Comparison of ENCODE assay signal across 15 cellular contexts in genomic region chr15:60648928-60649679, GRCh38.
DNase-seq lines count a peak whose midpoint lies in the region; ATAC-seq, FAIRE-seq and TF ChIP-seq lines count a peak whose summit lies in the region.
"Had no signal": no experiment of that assay in that cellular context is flagged by ENCODE, and none has a peak within 500 bp of the region (broad histone marks: within the 10 kb centered on the region; RNA-seq: fewer than 3 reads in every experiment).

No MANE protein-coding gene starts in this region.

- H3K79me2 ChIP-seq in keratinocyte (ENCODE audit: control insufficient read depth, insufficient read depth, low read length) (no peaks in the 10 kb centered on the region), Karpas-422 (ENCODE audit: low read length) (no peaks in the 10 kb centered on the region)

- no peak for TF ChIP-seq CTCF in Peyer's patch (IDR thresholded peaks at IDR 0.05)
- no peak for TF ChIP-seq CTCF in keratinocyte (optimal IDR thresholded peaks at IDR 0.05 in 1 of 3, IDR thresholded peaks at IDR 0.05 in 1 of 3, conservative IDR thresholded peaks at IDR 0.05 in 1 of 3; ENCODE audit: extremely low read depth in 1 of 3, insufficient read depth in 2 of 3, low read length in 3 of 3)
- no peak for TF ChIP-seq CTCF in Caco-2 (IDR thresholded peaks at IDR 0.05; ENCODE audit: insufficient read depth in 1 of 2, low read depth in 1 of 2, low read length in 1 of 2, severe bottlenecking in 1 of 2, unreplicated experiment in 1 of 2)

- H3K27ac Mint-ChIP-seq in Caco-2 (ENCODE audit: unreplicated experiment): no peak overlapping the region
- H3K27ac Mint-ChIP-seq: progenitor cell of endocrine pancreas had no signal

- peaks cover 17 to 45% (median 35%) of the 10 kb centered on the region in 10 experiments for H3K4me1 ChIP-seq in BLaER1 treated with 17β-estradiol and CSF1 and Interleukin-3, amounts not matched to agents 10 nM and 100 nM
- H3K4me1 ChIP-seq in Peyer's patch: no peaks in the 10 kb centered on the region
- H3K4me1 ChIP-seq in keratinocyte (ENCODE audit: control insufficient read depth, extremely low read depth, insufficient read depth, low read length): peaks cover 27% of the 10 kb centered on the region
- H3K4me1 ChIP-seq in Caco-2: no peaks in the 10 kb centered on the region
- peaks cover 41% of the 10 kb centered on the region for H3K4me1 ChIP-seq in Karpas-422 (ENCODE audit: low read length)

- POLR2A ChIA-PET in Caco-2 (lab: Charles Lee): no interaction called here

- no peaks in the 10 kb centered on the region for H3K9me3 Mint-ChIP-seq in Caco-2 (ENCODE audit: unreplicated experiment)

- intact Hi-C loops in Caco-2 (cut with micrococcal nuclease; ENCODE audit: unreplicated experiment): no loop called here

- TF ChIP-seq POLR2A in GM12891 (IDR thresholded peaks at IDR 0.05; ENCODE audit: low read depth, low read length) (no peak), Peyer's patch (IDR thresholded peaks at IDR 0.05) (no peak)

- H3K4me3 Mint-ChIP-seq in Caco-2 (ENCODE audit: unreplicated experiment): no peak overlapping the region

- H3K27me3 Mint-ChIP-seq in Caco-2 (ENCODE audit: insufficient read depth, unreplicated experiment): peaks cover 16% of the 10 kb centered on the region

- H4K20me1 ChIP-seq in BLaER1 treated with 17β-estradiol and CSF1 and Interleukin-3, amounts not matched to agents 10 nM and 100 nM: no peaks in the 10 kb centered on the region
- H4K20me1 ChIP-seq in keratinocyte (ENCODE audit: control insufficient read depth, extremely low read depth, insufficient read depth, low read length) (no peaks in the 10 kb centered on the region), Karpas-422 (ENCODE audit: insufficient read depth, low read depth, low read length) (no peaks in the 10 kb centered on the region; the same call in 1 of the 2 replicates)

- H3K9me1 ChIP-seq in keratinocyte (ENCODE audit: control insufficient read depth, extremely low read depth, insufficient read depth, low read length): no peaks in the 10 kb centered on the region

- H2AFZ ChIP-seq in keratinocyte (ENCODE audit: control insufficient read depth, low read length) (no peak overlapping the region), Karpas-422 (ENCODE audit: low read length) (no peak overlapping the region)

- H3K9me2 ChIP-seq in Karpas-422 (replicated peaks; ENCODE audit: insufficient read depth, low read length): no peaks in the 10 kb centered on the region

- ATAC-seq in GM19023 (IDR thresholded peaks at IDR 0.05; ENCODE audit: unreplicated experiment): no peak
- ATAC-seq: HCT116 had no signal

- H3K36me3 Mint-ChIP-seq in Caco-2 (ENCODE audit: insufficient read depth, unreplicated experiment): no peaks in the 10 kb centered on the region

- H3K9me3 ChIP-seq in BLaER1 treated with 17β-estradiol and CSF1 and Interleukin-3, amounts not matched to agents 10 nM and 100 nM (replicated peaks in 1 of 11): no peaks in the 10 kb centered on the region
- H3K9me3 ChIP-seq in Peyer's patch (no peaks in the 10 kb centered on the region), keratinocyte (ENCODE audit: control insufficient read depth, low read depth, low read length) (no peaks in the 10 kb centered on the region), Caco-2 (no peaks in the 10 kb centered on the region), Karpas-422 (ENCODE audit: low read length) (no peaks in the 10 kb centered on the region)
- H3K9me3 ChIP-seq: BE2C had no signal

- CTCF ChIA-PET in Caco-2 (lab: Charles Lee): interaction anchor here (0.6 kb wide), 1 partner anchor 210 kb away, joined by 8 read pairs; no protein-coding TSS in a partner anchor

- no peak overlapping the region for H3K4me3 ChIP-seq in BLaER1 treated with 17β-estradiol and CSF1 and Interleukin-3, amounts not matched to agents 10 nM and 100 nM
- H3K4me3 ChIP-seq in Peyer's patch: no peak overlapping the region
- H3K4me3 ChIP-seq in keratinocyte (ENCODE audit: control insufficient read depth in 2 of 3, extremely low read depth in 1 of 3, insufficient read depth in 2 of 3, low read depth in 1 of 3, low read length in 3 of 3): no peak overlapping the region
- H3K4me3 ChIP-seq in Caco-2 (ENCODE audit: low read depth, low read length): no peak overlapping the region
- H3K4me3 ChIP-seq in Karpas-422 (ENCODE audit: low read length): no peak overlapping the region
- H3K4me3 ChIP-seq: cardiac muscle cell had no signal

- H3K27ac ChIP-seq in BLaER1 treated with 17β-estradiol and CSF1 and Interleukin-3, amounts not matched to agents 10 nM and 100 nM: no peak overlapping the region
- H3K27ac ChIP-seq in Peyer's patch: peak overlapping the region in 3 of 4 donors; percentile 23 to 65 (median 55)
- H3K27ac ChIP-seq in keratinocyte (ENCODE audit: control insufficient read depth, insufficient read depth, low read length): peak overlapping the region; percentile 16
- H3K27ac ChIP-seq in Karpas-422 (ENCODE audit: low read length): no peak overlapping the region
- H3K27ac ChIP-seq: cardiac muscle cell, epithelial cell of prostate had no signal

- no peaks in the 10 kb centered on the region for H3K36me3 ChIP-seq in BLaER1 treated with 17β-estradiol and CSF1 and Interleukin-3, amounts not matched to agents 10 nM and 100 nM
- H3K36me3 ChIP-seq in Peyer's patch (no peaks in the 10 kb centered on the region), keratinocyte (ENCODE audit: control insufficient read depth in 2 of 2, extremely low read depth in 1 of 2, insufficient read depth in 2 of 2, low read length in 2 of 2) (no peaks in the 10 kb centered on the region), Caco-2 (ENCODE audit: control insufficient read depth, insufficient read depth, low read length) (no peaks in the 10 kb centered on the region), Karpas-422 (ENCODE audit: insufficient read depth, low read length) (no peaks in the 10 kb centered on the region)
- H3K36me3 ChIP-seq: BE2C, cardiac muscle cell had no signal

- BruUV-seq in Caco-2 (replicated peaks; lab: Mats Ljungman, UMichigan): no TSS peak

- DNase-seq in GM12891 (ENCODE audit: insufficient read length, low spot score) (no peak), Peyer's patch (no peak), keratinocyte (ENCODE audit: low read depth, low spot score) (no peak), Caco-2 (no peak), Karpas-422 (no peak), COLO829 (ENCODE audit: low spot score) (no peak)
- DNase-seq: BE2C, NCI-H2081, T-helper 9 cell had no signal

- peaks cover 7% of the 10 kb centered on the region for H3K4me1 Mint-ChIP-seq in Caco-2 (ENCODE audit: low read depth, unreplicated experiment)

- H3K9ac ChIP-seq in BLaER1 treated with 17β-estradiol and CSF1 and Interleukin-3, amounts not matched to agents 10 nM and 100 nM: no peak overlapping the region
- H3K9ac ChIP-seq in keratinocyte (ENCODE audit: control insufficient read depth, extremely low read depth, insufficient read depth, low read length) (no peak overlapping the region), Karpas-422 (ENCODE audit: low read length) (no peak overlapping the region)

- H3K27me3 ChIP-seq in BLaER1 treated with 17β-estradiol and CSF1 and Interleukin-3, amounts not matched to agents 10 nM and 100 nM: no peaks in the 10 kb centered on the region
- H3K27me3 ChIP-seq in Peyer's patch: no peaks in the 10 kb centered on the region
- H3K27me3 ChIP-seq in keratinocyte (ENCODE audit: control insufficient read depth, extremely low read depth, insufficient read depth, low read length): no peaks in the 10 kb centered on the region
- no peaks in the 10 kb centered on the region for H3K27me3 ChIP-seq in Caco-2 (replicated peaks; ENCODE audit: control insufficient read depth, insufficient read depth, low read length)
- no peaks in the 10 kb centered on the region for H3K27me3 ChIP-seq in Karpas-422 (ENCODE audit: low read length)
- H3K27me3 ChIP-seq: BE2C had no signal

- FAIRE-seq in GM12891 (lab: Jason Lieb, UNC) (peak; percentile 45), keratinocyte (lab: Jason Lieb, UNC) (peak; percentile 39)

- dilution Hi-C loops in keratinocyte (cut with MboI; ENCODE audit: extremely low pct_ligation_motif_present, low sequenced_read_pairs): no loop called here

- peak overlapping the region in 8 of 11 experiments; percentile 54 to 80 (median 71); a peak in 12 of 22 replicates for H3K4me2 ChIP-seq in BLaER1 treated with 17β-estradiol and CSF1 and Interleukin-3, amounts not matched to agents 10 nM and 100 nM
- H3K4me2 ChIP-seq in keratinocyte (ENCODE audit: control insufficient read depth, extremely low read depth, insufficient read depth, low read depth, low read length): no peak overlapping the region
- no peak overlapping the region for H3K4me2 ChIP-seq in Karpas-422 (ENCODE audit: low read depth, low read length, poor library complexity, severe bottlenecking)

TF ChIP-seq in GM12891, 5 proteins besides CTCF, POLR2A, EP300 and RAD21:
- TF ChIP-seq POLR2AphosphoS5 (IDR thresholded peaks at IDR 0.05; ENCODE audit: low read depth, low read length) (no peak), SPI1 (IDR thresholded peaks at IDR 0.05; ENCODE audit: low read depth, low read length) (0 out of 2 replicates have a peak, but pooled peaks have one; percentile 2), POU2F2 (IDR thresholded peaks at IDR 0.05; ENCODE audit: low read depth, low read length) (no peak), PAX5 (IDR thresholded peaks at IDR 0.05; ENCODE audit: insufficient read depth, low read length, severe bottlenecking) (no peak), TAF1 (IDR thresholded peaks at IDR 0.05; ENCODE audit: low read depth, low read length) (no peak)
TF ChIP-seq in GM12891: peak in this region for 1.

Comparison
In these comparisons a context has a peak if more than half of its experiments do, and no peak if none do; other contexts are left out.
1. H3K27ac ChIP-seq: peak in Peyer's patch (3 of 4) and keratinocyte (single experiment); none in BLaER1 treated with 17β-estradiol and CSF1 and Interleukin-3, amounts not matched to agents 10 nM and 100 nM (0 of 11) and Karpas-422 (single experiment).
2. H3K4me2 ChIP-seq: peak in BLaER1 treated with 17β-estradiol and CSF1 and Interleukin-3, amounts not matched to agents 10 nM and 100 nM (8 of 11); none in keratinocyte (single experiment) and Karpas-422 (single experiment).